ENCODE assay signal across 1 cellular context in genomic region chr5:151051066-151051930, GRCh38.
TF ChIP-seq lines count a peak whose summit lies in the region.

No MANE protein-coding gene starts in this region.

TF ChIP-seq in SK-N-SH treated with all-trans-retinoic acid at 6 μM for 48 hours, 23 proteins besides CTCF, POLR2A, EP300 and RAD21 (continued from another document):
- TF ChIP-seq CSRNP3 (CRISPR knock-in tag; IDR thresholded peaks at IDR 0.05) (no peak), GLIS3 (CRISPR knock-in tag; IDR thresholded peaks at IDR 0.05) (no peak), ZNF70 (CRISPR knock-in tag; IDR thresholded peaks at IDR 0.05) (no peak), ZNF565 (CRISPR knock-in tag; conservative IDR thresholded peaks at IDR 0.05; ENCODE audit: low read depth) (no peak)
